In genomic region chr14:75650253-75651058, GRCh38 we compare ENCODE assay signal across 1 cellular context.
TF ChIP-seq lines count a peak whose summit lies in the region.

No MANE protein-coding gene starts in this region.

TF ChIP-seq in A549, 52 proteins besides CTCF, POLR2A, EP300 and RAD21 (continued from another document):
- TF ChIP-seq REST (IDR thresholded peaks at IDR 0.05) (no peak), HOXA7 (CRISPR knock-in tag; IDR thresholded peaks at IDR 0.05) (no peak)
